In the genomic region with DNA sequence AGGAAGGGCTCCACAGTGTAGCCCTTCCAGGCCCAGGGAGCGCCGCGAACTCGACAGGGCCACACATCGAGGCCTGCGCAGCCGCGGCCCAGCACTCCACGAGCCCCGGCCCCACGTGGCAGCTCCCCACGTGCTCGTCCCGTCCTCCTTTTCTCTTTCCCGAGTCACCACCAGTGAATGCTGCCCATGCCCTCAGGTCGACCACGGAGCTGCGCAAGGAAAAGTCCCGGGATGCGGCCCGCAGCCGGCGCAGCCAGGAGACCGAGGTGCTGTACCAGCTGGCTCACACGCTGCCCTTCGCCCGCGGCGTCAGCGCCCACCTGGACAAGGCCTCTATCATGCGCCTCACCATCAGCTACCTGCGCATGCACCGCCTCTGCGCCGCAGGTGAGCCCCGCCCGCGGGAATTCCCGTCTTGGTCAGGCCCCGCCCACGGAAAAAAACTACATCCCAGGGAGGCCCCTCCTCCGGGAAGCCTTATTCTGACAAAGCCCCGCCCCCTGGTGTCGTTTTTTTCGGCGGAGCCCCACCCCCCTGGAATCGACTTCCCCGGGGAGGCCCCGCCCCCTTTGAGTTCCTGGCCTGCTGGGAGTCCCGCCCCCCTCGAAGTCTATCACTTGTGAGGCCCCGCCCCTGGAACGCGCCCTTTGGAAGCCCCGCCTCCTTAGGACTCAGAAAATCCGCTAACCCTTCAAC, we compare ENCODE assay signal across 9 cellular contexts. TPM values are rescaled to one million over a fixed set of nuclear protein-coding genes. Genes with fewer than 3 reads are reported as not detected.
A peak's percentile ranks its signal among the peaks of the same experiment; 100 is the strongest.
DNase-seq lines count a peak whose midpoint lies in the region; ATAC-seq, FAIRE-seq and TF ChIP-seq lines count a peak whose summit lies in the region.
"Had no signal": no experiment of that assay in that cellular context is flagged by ENCODE, and none has a peak within 500 bp of the region (broad histone marks: within the 10 kb centered on the region; RNA-seq: fewer than 3 reads in every experiment).

No MANE protein-coding gene starts in this region.

- TF ChIP-seq POLR2A in H1 (IDR thresholded peaks at IDR 0.05; ENCODE audit: control extremely low read depth in 1 of 2, low read depth in 2 of 2, low read length in 2 of 2) (peak in 1 of 2 experiments; percentile 87; a peak in 2 of 3 replicates), H54 (IDR thresholded peaks at IDR 0.05; ENCODE audit: low read depth, low read length) (no peak)

- H3K27ac ChIP-seq in H1 (ENCODE audit: low read depth, low read length) (peak overlapping the region; percentile 68), lung (ENCODE audit: low read depth in 1 of 2, low read length in 1 of 2) (peak overlapping the region; percentile 81 to 85)

- H3K23me2 ChIP-seq in H1 (ENCODE audit: low read depth, low read length): peaks cover 8% of the 10 kb centered on the region

- no peaks in the 10 kb centered on the region for H3K79me1 ChIP-seq in H1 (ENCODE audit: low read depth, low read length)

- peak; percentile 8 for DNase-seq in activated T-cell treated with anti-CD3 and anti-CD28 coated beads, Interleukin-2, amount 50 U/mL, for 4 hours
- no peak for DNase-seq in activated T-cell treated with anti-CD3 and anti-CD28 coated beads, Interleukin-2, amount 50 U/mL, for 72 hours
- peak; percentile 94 to 99 for DNase-seq in H1 (ENCODE audit: low read depth in 1 of 2, low spot score in 2 of 2)
- peak; percentile 93 for DNase-seq in lung (ENCODE audit: low spot score)
- peak; percentile 78 for DNase-seq in ureter (ENCODE audit: low spot score)
- DNase-seq in H54 (ENCODE audit: insufficient read length, low spot score): no peak
- DNase-seq in stimulated activated CD4-positive, alpha-beta T cell treated with anti-CD3 and anti-CD28 coated beads, Interleukin-4, amount 100 ng/mL, for 1 hour: no peak
- DNase-seq in effector CD8-positive, alpha-beta T cell (lab: John Stamatoyannopoulos, UW): no peak

- peak overlapping the region; percentile 99 for H4K8ac ChIP-seq in H1 (ENCODE audit: extremely low read depth, insufficient read depth, low read length)

- peak overlapping the region; percentile 51 to 62 for H3K4me2 ChIP-seq in H1 (ENCODE audit: insufficient read depth in 1 of 2, low read depth in 2 of 2, low read length in 2 of 2)

- H3K79me2 ChIP-seq in H1 (ENCODE audit: control insufficient read depth in 1 of 2, insufficient read depth in 2 of 2, low read length in 2 of 2): 0 out of 4 replicates have a peak, but pooled peaks cover 0 to 2% of the 10 kb centered on the region in 2 experiments

- H3K4me1 ChIP-seq in H1 (replicated peaks in 1 of 4; ENCODE audit: control insufficient read depth in 3 of 4, insufficient read depth in 4 of 4, low read length in 3 of 4) (peaks cover 6 to 32% (median 27%) of the 10 kb centered on the region in 4 experiments), lung (ENCODE audit: control insufficient read depth in 2 of 2, insufficient read depth in 2 of 2, low read length in 2 of 2) (peaks cover 5 to 17% of the 10 kb centered on the region in 2 donors)

- peak overlapping the region; percentile 84 for H2BK12ac ChIP-seq in H1 (ENCODE audit: low read depth, low read length)

- peak overlapping the region; percentile 14 for H3K56ac ChIP-seq in H1 (replicated peaks; ENCODE audit: insufficient read length, low read depth, low read length)

- peak overlapping the region; percentile 65; the same call in 1 of the 2 replicates for H2AK5ac ChIP-seq in H1 (ENCODE audit: low read depth, low read length)

- no peak overlapping the region for H3K27ac Mint-ChIP-seq in activated T-cell treated with anti-CD3 and anti-CD28 coated beads, Interleukin-2, amount 50 U/mL, for 72 hours

- H3K36me3 Mint-ChIP-seq in activated T-cell treated with anti-CD3 and anti-CD28 coated beads, Interleukin-2, amount 50 U/mL, for 4 hours (ENCODE audit: insufficient read depth): peaks cover 1% of the 10 kb centered on the region
- H3K36me3 Mint-ChIP-seq in activated T-cell treated with anti-CD3 and anti-CD28 coated beads, Interleukin-2, amount 50 U/mL, for 72 hours (ENCODE audit: insufficient read depth in 2 of 2): peaks cover 4 to 5% of the 10 kb centered on the region in 2 donors

- H3K9me3 Mint-ChIP-seq in activated T-cell treated with anti-CD3 and anti-CD28 coated beads, Interleukin-2, amount 50 U/mL, for 4 hours: peaks cover 14% of the 10 kb centered on the region
- peaks cover 7 to 10% of the 10 kb centered on the region in 2 donors for H3K9me3 Mint-ChIP-seq in activated T-cell treated with anti-CD3 and anti-CD28 coated beads, Interleukin-2, amount 50 U/mL, for 72 hours

- no peak overlapping the region for H2AFZ ChIP-seq in H1 (ENCODE audit: low read length)

- no peak for TF ChIP-seq EP300 in H1 (IDR thresholded peaks at IDR 0.05; ENCODE audit: borderline replicate concordance in 1 of 2, low read depth in 2 of 2, low read length in 2 of 2)

- H3K4me3 Mint-ChIP-seq in activated T-cell treated with anti-CD3 and anti-CD28 coated beads, Interleukin-2, amount 50 U/mL, for 4 hours: no peak overlapping the region
- no peak overlapping the region for H3K4me3 Mint-ChIP-seq in activated T-cell treated with anti-CD3 and anti-CD28 coated beads, Interleukin-2, amount 50 U/mL, for 72 hours

- H4K91ac ChIP-seq in H1 (replicated peaks; ENCODE audit: insufficient read length, low read length): peak overlapping the region; percentile 91

- CTCF ChIA-PET in H1 (lab: Charles Lee; ENCODE audit: partially characterized antibody): interaction anchor here (0.8 to 15.4 kb wide), 5 partner anchors 14 to 1806 kb away, joined by 3 to 145 read pairs (median 3); no protein-coding TSS in a partner anchor

- H4K20me1 ChIP-seq in H1 (replicated peaks in 1 of 2; ENCODE audit: control insufficient read depth in 1 of 2, insufficient read depth in 2 of 2, low read length in 2 of 2): peaks cover 0 to 1% of the 10 kb centered on the region in 2 experiments

- peak overlapping the region; percentile 99 for H3K4ac ChIP-seq in H1 (replicated peaks; ENCODE audit: insufficient read length, low read depth, low read length)

- H3K36me3 ChIP-seq in H1 (ENCODE audit: control insufficient read depth in 2 of 4, insufficient read depth in 4 of 4, low read length in 3 of 4) (peaks cover 6 to 39% (median 25%) of the 10 kb centered on the region in 4 experiments; a peak in 7 of 8 replicates), lung (ENCODE audit: control insufficient read depth in 2 of 2, insufficient read depth in 2 of 2, low read length in 2 of 2) (peaks cover 6 to 18% of the 10 kb centered on the region in 2 donors)

- TF ChIP-seq CTCF in H1 (IDR thresholded peaks at IDR 0.05; ENCODE audit: control extremely low read depth in 1 of 3, insufficient read depth in 1 of 3, low read depth in 1 of 3, low read length in 3 of 3) (no peak), lung (IDR thresholded peaks at IDR 0.05; ENCODE audit: control extremely low read depth, extremely low read depth) (no peak)

- peak overlapping the region; percentile 31 for H2BK120ac ChIP-seq in H1 (replicated peaks; ENCODE audit: low read depth, low read length)

- H3K27me3 Mint-ChIP-seq in activated T-cell treated with anti-CD3 and anti-CD28 coated beads, Interleukin-2, amount 50 U/mL, for 4 hours (ENCODE audit: low read depth): peaks cover 3% of the 10 kb centered on the region
- H3K27me3 Mint-ChIP-seq in activated T-cell treated with anti-CD3 and anti-CD28 coated beads, Interleukin-2, amount 50 U/mL, for 72 hours (ENCODE audit: low read depth): no peaks in the 10 kb centered on the region

- H3K27me3 ChIP-seq in H1 (replicated peaks in 1 of 4; ENCODE audit: control insufficient read depth in 3 of 4, extremely low read depth in 1 of 4, insufficient read depth in 3 of 4, low read length in 3 of 4) (no peaks in the 10 kb centered on the region), lung (ENCODE audit: control insufficient read depth, insufficient read depth) (no peaks in the 10 kb centered on the region)

- no peak overlapping the region for H3K14ac ChIP-seq in H1 (ENCODE audit: insufficient read length)

- WGBS in H1 (ENCODE audit: extremely low coverage in 1 of 2, insufficient coverage in 1 of 2, insufficient read length in 1 of 2, insufficient replicate concordance in 2 of 2, low coverage in 1 of 2, low lambda C conversion rate in 2 of 2, missing lambda C conversion rate in 1 of 2), 2 experiments: 17% methylated on average over 23 of the region's 56 CpGs; no CpG with 5 or more reads in 1 of the 2 experiments
- 71 to 76% methylated on average over 50 to 56 of the region's 56 CpGs for WGBS in lung, 2 donors

- peaks cover 10 to 13% of the 10 kb centered on the region in 2 experiments; a peak in 3 of 4 replicates for H3K9me3 ChIP-seq in H1 (ENCODE audit: insufficient read depth in 2 of 2, low read depth in 1 of 2, low read length in 1 of 2)
- H3K9me3 ChIP-seq in lung (ENCODE audit: control insufficient read depth in 2 of 2, insufficient read depth in 1 of 2, low read length in 1 of 2): no peaks in the 10 kb centered on the region

- H2BK5ac ChIP-seq in H1 (ENCODE audit: low read depth, low read length): peak overlapping the region; percentile 78; the same call in 1 of the 2 replicates

- H3K4me3 ChIP-seq in H1 (ENCODE audit: extremely low read depth in 1 of 4, insufficient read depth in 2 of 4, low read depth in 3 of 4, low read length in 4 of 4) (peak overlapping the region; percentile 9 to 49 (median 22); a peak in 6 of 8 replicates), lung (no peak overlapping the region)

- H3K18ac ChIP-seq in H1 (ENCODE audit: extremely low read depth, low read length): peak overlapping the region; percentile 78

- no peak overlapping the region for H2BK20ac ChIP-seq in H1 (ENCODE audit: low read length)

- no peak overlapping the region for H3K23ac ChIP-seq in H1 (ENCODE audit: insufficient read length)

- H4K5ac ChIP-seq in H1 (ENCODE audit: insufficient read length, low read depth, low read length): peak overlapping the region; percentile 17

- peak overlapping the region in 3 of 4 experiments; percentile 7 to 54 (median 44); a peak in 3 of 7 replicates for H3K9ac ChIP-seq in H1 (replicated peaks in 1 of 4; ENCODE audit: extremely low read depth in 1 of 4, low read depth in 3 of 4, low read length in 3 of 4)

- FAIRE-seq in H1 (lab: Jason Lieb, UNC): peak; percentile 71
- FAIRE-seq in H54 (lab: Jason Lieb, UNC): no peak

- TF ChIP-seq RAD21 in H1 (IDR thresholded peaks at IDR 0.05 in 1 of 2, conservative IDR thresholded peaks at IDR 0.05 in 1 of 2; ENCODE audit: low read depth in 2 of 2, low read length in 2 of 2): no peak

- H3K4me1 Mint-ChIP-seq in activated T-cell treated with anti-CD3 and anti-CD28 coated beads, Interleukin-2, amount 50 U/mL, for 4 hours (ENCODE audit: low read depth): no peaks in the 10 kb centered on the region
- H3K4me1 Mint-ChIP-seq in activated T-cell treated with anti-CD3 and anti-CD28 coated beads, Interleukin-2, amount 50 U/mL, for 72 hours (ENCODE audit: low read depth): no peaks in the 10 kb centered on the region

- no peak for ATAC-seq in activated T-cell treated with anti-CD3 and anti-CD28 coated beads, Interleukin-2, amount 50 U/mL, for 4 hours
- ATAC-seq in activated T-cell treated with anti-CD3 and anti-CD28 coated beads, Interleukin-2, amount 50 U/mL, for 72 hours (replicated peaks in 1 of 2): no peak
- ATAC-seq in lung (ENCODE audit: insufficient read depth, low FRiP score): peak; percentile 72

- peak overlapping the region; percentile 88 for H2BK15ac ChIP-seq in H1 (ENCODE audit: low read length)

- POLR2A ChIA-PET in H1 (lab: Charles Lee; ENCODE audit: partially characterized antibody): interaction anchor here (0.7 to 1.5 kb wide), 4 partner anchors 23 to 108 kb away, joined by 3 to 5 read pairs (median 4); partner anchors contain the start of gene PPP5C

RNA-seq across cellular contexts. Expression of gene HIF3A, which starts 7.0 kb away (rescaled TPM):
- total RNA-seq in activated T-cell treated with anti-CD3 and anti-CD28 coated beads, Interleukin-2, amount 50 U/mL, for 4 hours: under 1 TPM in 1 of 3 donors, not detected in 2; 0.54 TPM
- not detected for total RNA-seq in activated T-cell treated with anti-CD3 and anti-CD28 coated beads, Interleukin-2, amount 50 U/mL, for 72 hours
- 38.6 and 46.5 TPM in 2 replicates for total RNA-seq in H1 (2021; fragmentation: NEBNext Ultra II Directional; extraction: Animal tissue kit (Norgen Biotek cat#: 25700))
- polyA plus RNA-seq in H1 (2011; rRNA removed) (38.8 and 65.9 TPM in 2 replicates), lung (10 to 100 TPM; 24.1 to 41.3 TPM)
- polyA plus RNA-seq in H1 (2011; cell fraction: cytosol; rRNA removed): 34.6 TPM
- polyA plus RNA-seq in H1 (2011; cell fraction: nucleus; rRNA removed): 80.2 TPM
- polyA plus RNA-seq in H1 (2012, experiment 1 of 2): 27.1 to 37.2 TPM (median 36.6 TPM) in 4 replicates
- 20.9 TPM for polyA plus RNA-seq in H1 (2012, experiment 2 of 2)
- polyA plus RNA-seq in H1 (2013, experiment 1 of 2): 20.5 TPM
- 19.6 TPM for polyA plus RNA-seq in H1 (2013, experiment 2 of 2)
- 33.3 and 37.0 TPM in 2 replicates for polyA minus RNA-seq in H1 (2011; rRNA and poly(A)+ RNA removed)
- polyA minus RNA-seq in H1 (2011; cell fraction: cytosol; rRNA and poly(A)+ RNA removed): 39.9 TPM
- polyA minus RNA-seq in H1 (2011; cell fraction: nucleus; rRNA and poly(A)+ RNA removed): 68.2 TPM
- total RNA-seq in lung (100 to 1,000 TPM in 1 of 2 donors, 10 to 100 TPM in 1; 85.5 to 315 TPM), ureter (108 TPM)
- polyA plus RNA-seq: BJ had no signal

RNA-seq across cellular contexts. Expression of gene PPP5C, which starts 43.0 kb away (rescaled TPM):
- total RNA-seq in activated T-cell treated with anti-CD3 and anti-CD28 coated beads, Interleukin-2, amount 50 U/mL, for 4 hours: 100 to 1,000 TPM; 149 to 154 (median 154) TPM
- total RNA-seq in activated T-cell treated with anti-CD3 and anti-CD28 coated beads, Interleukin-2, amount 50 U/mL, for 72 hours: 10 to 100 TPM; 56.6 to 73.7 TPM
- 105 and 112 TPM in 2 replicates for total RNA-seq in H1 (2021; fragmentation: NEBNext Ultra II Directional; extraction: Animal tissue kit (Norgen Biotek cat#: 25700))
- 156 and 199 TPM in 2 replicates for polyA plus RNA-seq in H1 (2011; rRNA removed)
- polyA plus RNA-seq in H1 (2011; cell fraction: cytosol; rRNA removed): 191 TPM
- 304 TPM for polyA plus RNA-seq in H1 (2011; cell fraction: nucleus; rRNA removed)
- 103 to 125 TPM (median 114 TPM) in 4 replicates for polyA plus RNA-seq in H1 (2012, experiment 1 of 2)
- polyA plus RNA-seq in H1 (2012, experiment 2 of 2): 82.0 TPM
- polyA plus RNA-seq in H1 (2013, experiment 1 of 2): 75.4 TPM
- polyA plus RNA-seq in H1 (2013, experiment 2 of 2): 69.8 TPM
- polyA minus RNA-seq in H1 (2011; rRNA and poly(A)+ RNA removed): 133 and 161 TPM in 2 replicates
- 78.8 TPM for polyA minus RNA-seq in H1 (2011; cell fraction: cytosol; rRNA and poly(A)+ RNA removed)
- polyA minus RNA-seq in H1 (2011; cell fraction: nucleus; rRNA and poly(A)+ RNA removed): 104 TPM
- total RNA-seq in lung: 10 to 100 TPM; 52.9 to 69.8 TPM
- 10 to 100 TPM; 48.5 to 56.4 TPM for polyA plus RNA-seq in lung
- total RNA-seq in ureter: 91.3 TPM

Comparison
In these comparisons a context has a peak if more than half of its experiments do, and no peak if none do; other contexts are left out.
1. DNase-seq: peak in activated T-cell treated with anti-CD3 and anti-CD28 coated beads, Interleukin-2, amount 50 U/mL, for 4 hours (single experiment), H1 (2 of 2), lung (single experiment) and ureter (single experiment); none in activated T-cell treated with anti-CD3 and anti-CD28 coated beads, Interleukin-2, amount 50 U/mL, for 72 hours (0 of 2), H54 (single experiment), stimulated activated CD4-positive, alpha-beta T cell treated with anti-CD3 and anti-CD28 coated beads, Interleukin-4, amount 100 ng/mL, for 1 hour (single experiment) and effector CD8-positive, alpha-beta T cell (single experiment).
2. RNA of gene HIF3A, which starts 7.0 kb away (total RNA-seq): 85.5 to 315 TPM in lung, 108 TPM in ureter (single experiment) and 38.6 to 46.5 TPM in H1; 0.54 TPM in activated T-cell treated with anti-CD3 and anti-CD28 coated beads, Interleukin-2, amount 50 U/mL, for 4 hours and not detected in activated T-cell treated with anti-CD3 and anti-CD28 coated beads, Interleukin-2, amount 50 U/mL, for 72 hours; every median in the first group is over 10 times any median in the second.